8 cellular contexts compared by ENCODE assay signal in the genomic region with DNA sequence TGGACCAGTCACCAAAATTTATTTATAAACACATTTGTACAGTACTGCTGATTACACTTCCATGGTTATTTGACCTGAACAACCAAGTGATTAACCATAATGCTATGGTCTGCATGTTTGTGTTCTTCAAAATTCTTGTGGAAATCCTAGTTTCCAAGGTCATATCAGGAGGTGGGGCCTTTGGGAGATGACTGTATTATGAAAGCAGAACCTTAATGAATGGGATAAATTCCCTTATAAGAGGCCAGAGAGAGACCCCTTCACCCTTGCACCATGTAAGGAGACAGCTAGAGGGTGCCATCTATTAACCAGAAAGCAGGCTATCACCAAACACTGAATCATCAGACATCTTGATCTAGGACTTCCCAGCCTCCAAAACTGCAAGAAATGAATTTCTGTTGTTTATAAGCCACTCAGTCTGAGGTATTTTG. TPM values are rescaled to one million over a fixed set of nuclear protein-coding genes. Genes with fewer than 3 reads are reported as not detected.
DNase-seq lines count a peak whose midpoint lies in the region; ATAC-seq and TF ChIP-seq lines count a peak whose summit lies in the region.

No MANE protein-coding gene starts in this region.

- ATAC-seq in activated T-cell treated with anti-CD3 and anti-CD28 coated beads, Interleukin-2, amount 50 U/mL, for 4 hours = no peak
- ATAC-seq in GM18870 (IDR thresholded peaks at IDR 0.05; ENCODE audit: unreplicated experiment) = no peak
- no peak for ATAC-seq in HG02798 (IDR thresholded peaks at IDR 0.05; ENCODE audit: poor library complexity, unreplicated experiment)

- H3K36me3 ChIP-seq in kidney epithelial cell (ENCODE audit: control insufficient read depth, insufficient read depth, low read length) = no peaks in the 10 kb centered on the region

- H3K27me3 ChIP-seq in kidney epithelial cell (ENCODE audit: control insufficient read depth, insufficient read depth, low read length) = no peaks in the 10 kb centered on the region

- no peaks in the 10 kb centered on the region for H3K9me3 Mint-ChIP-seq in activated naive CD4-positive, alpha-beta T cell treated with anti-CD3 and anti-CD28 coated beads for 36 hours
- H3K9me3 Mint-ChIP-seq in activated T-cell treated with anti-CD3 and anti-CD28 coated beads, Interleukin-2, amount 50 U/mL, for 4 hours = no peaks in the 10 kb centered on the region

- H3K36me3 Mint-ChIP-seq in activated naive CD4-positive, alpha-beta T cell treated with anti-CD3 and anti-CD28 coated beads for 36 hours (ENCODE audit: low read depth) = peaks cover 7% of the 10 kb centered on the region
- no peaks in the 10 kb centered on the region for H3K36me3 Mint-ChIP-seq in activated T-cell treated with anti-CD3 and anti-CD28 coated beads, Interleukin-2, amount 50 U/mL, for 4 hours (ENCODE audit: insufficient read depth)

- intact Hi-C loops in activated naive CD4-positive, alpha-beta T cell treated with anti-CD3 and anti-CD28 coated beads for 36 hours (cut with micrococcal nuclease) = loop anchor here (2.0 to 10.0 kb wide), 4 partner anchors 119 to 590 kb away; partner anchors contain the start of genes HMG20A, PEAK1 and TSPAN3

- H3K4me1 Mint-ChIP-seq in activated naive CD4-positive, alpha-beta T cell treated with anti-CD3 and anti-CD28 coated beads for 36 hours (ENCODE audit: low read depth) = peaks cover 34% of the 10 kb centered on the region
- H3K4me1 Mint-ChIP-seq in activated T-cell treated with anti-CD3 and anti-CD28 coated beads, Interleukin-2, amount 50 U/mL, for 4 hours (ENCODE audit: low read depth) = peaks cover 31% of the 10 kb centered on the region

- no peak overlapping the region for H3K4me3 ChIP-seq in LNCaP clone FGC (ENCODE audit: low read depth, low read length)
- H3K4me3 ChIP-seq in kidney epithelial cell (ENCODE audit: low read depth, low read length) = no peak overlapping the region

- H3K4me3 Mint-ChIP-seq in activated naive CD4-positive, alpha-beta T cell treated with anti-CD3 and anti-CD28 coated beads for 36 hours = peak overlapping the region; percentile 83
- peak overlapping the region; percentile 90 for H3K4me3 Mint-ChIP-seq in activated T-cell treated with anti-CD3 and anti-CD28 coated beads, Interleukin-2, amount 50 U/mL, for 4 hours

- DNase-seq in activated naive CD4-positive, alpha-beta T cell treated with anti-CD3 and anti-CD28 coated beads for 36 hours = peak; percentile 32
- DNase-seq in activated naive CD4-positive, alpha-beta T cell (lab: John Stamatoyannopoulos, UW) = no peak
- DNase-seq in LNCaP clone FGC (ENCODE audit: low read depth) = no peak
- DNase-seq in activated T-cell treated with anti-CD3 and anti-CD28 coated beads, Interleukin-2, amount 50 U/mL, for 4 hours = no peak
- DNase-seq in kidney epithelial cell (ENCODE audit: low read depth) = no peak
- DNase-seq in iPS-NIHi11 (ENCODE audit: low spot score) = no peak

- H3K27me3 Mint-ChIP-seq in activated naive CD4-positive, alpha-beta T cell treated with anti-CD3 and anti-CD28 coated beads for 36 hours (ENCODE audit: low read depth) = no peaks in the 10 kb centered on the region
- no peaks in the 10 kb centered on the region for H3K27me3 Mint-ChIP-seq in activated T-cell treated with anti-CD3 and anti-CD28 coated beads, Interleukin-2, amount 50 U/mL, for 4 hours (ENCODE audit: low read depth)

- CTCF ChIA-PET in activated naive CD4-positive, alpha-beta T cell treated with anti-CD3 and anti-CD28 coated beads for 36 hours (lab: Charles Lee) = interaction anchor here (1.5 kb wide), 1 partner anchor 13 kb away, joined by 3 read pairs; no protein-coding TSS in a partner anchor

- H3K27ac Mint-ChIP-seq in activated naive CD4-positive, alpha-beta T cell treated with anti-CD3 and anti-CD28 coated beads for 36 hours = peak overlapping the region; percentile 41

- TF ChIP-seq CTCF in LNCaP clone FGC (IDR thresholded peaks at IDR 0.05; ENCODE audit: control insufficient read depth, extremely low read depth, insufficient read depth) (peak; percentile 28; the same call in 1 of the 2 replicates), kidney epithelial cell (IDR thresholded peaks at IDR 0.05; ENCODE audit: insufficient read depth, low read length, poor library complexity, severe bottlenecking) (peak; percentile 34)

RNA-seq across cellular contexts. Expression of gene SCAPER, which starts 1.9 kb away (rescaled TPM):
- 10 to 100 TPM; 28.5 to 28.9 TPM for total RNA-seq in activated naive CD4-positive, alpha-beta T cell treated with anti-CD3 and anti-CD28 coated beads for 36 hours
- total RNA-seq in activated T-cell treated with anti-CD3 and anti-CD28 coated beads, Interleukin-2, amount 50 U/mL, for 4 hours = 10 to 100 TPM; 13.0 to 14.8 (median 14.8) TPM
- 6.4 and 20.8 TPM in 2 replicates for total RNA-seq in kidney epithelial cell

RNA-seq across cellular contexts. Expression of gene RCN2, which starts 28.3 kb away (rescaled TPM):
- 10 to 100 TPM; 23.7 to 25.2 TPM for total RNA-seq in activated naive CD4-positive, alpha-beta T cell treated with anti-CD3 and anti-CD28 coated beads for 36 hours
- 10 to 100 TPM; 26.7 to 30.3 (median 27.5) TPM for total RNA-seq in activated T-cell treated with anti-CD3 and anti-CD28 coated beads, Interleukin-2, amount 50 U/mL, for 4 hours
- total RNA-seq in kidney epithelial cell = 104 and 119 TPM in 2 replicates
